In genomic region chr4:27024807-27025206, GRCh38 we compare ENCODE assay signal across 20 cellular contexts.
DNase-seq lines count a peak whose midpoint lies in the region; ATAC-seq and TF ChIP-seq lines count a peak whose summit lies in the region.
"Had no signal": no experiment of that assay in that cellular context is flagged by ENCODE, and none has a peak within 500 bp of the region (broad histone marks: within the 10 kb centered on the region; RNA-seq: fewer than 3 reads in every experiment).

No MANE protein-coding gene starts in this region.

- no peaks in the 10 kb centered on the region for H3K79me2 ChIP-seq in hepatocyte

- H3K27ac ChIP-seq in cardiac muscle cell: no peak overlapping the region
- no peak overlapping the region for H3K27ac ChIP-seq in hepatocyte
- H3K27ac ChIP-seq: A549 had no signal

- peak; percentile 38 to 48 for DNase-seq in cardiac muscle cell (ENCODE audit: low read depth in 1 of 2, low spot score in 1 of 2)
- DNase-seq in Right ventricle myocardium inferior (ENCODE audit: missing footprints): no peak
- DNase-seq in effector memory CD8-positive, alpha-beta T cell: no peak
- peak; percentile 26 for DNase-seq in medulla oblongata (ENCODE audit: extremely low spot score)
- DNase-seq in SHP77 treated with DMSO at 0.1 percent for 48 hours (lab: John Stamatoyannopoulos, UW): no peak
- no peak for DNase-seq in hepatocyte (ENCODE audit: low spot score)
- DNase-seq: Caco-2, DMS53, H9, NCI-H1436 treated with DMSO at 0.1 percent for 48 hours, NCI-H2081, NCI-H226, NCI-H526, Right ventricle myocardium superior had no signal

- no peaks in the 10 kb centered on the region for H3K27me3 ChIP-seq in cardiac muscle cell
- H3K27me3 ChIP-seq in hepatocyte: no peaks in the 10 kb centered on the region

- H3K36me3 Mint-ChIP-seq in effector memory CD8-positive, alpha-beta T cell (ENCODE audit: insufficient read depth): peaks cover 39% of the 10 kb centered on the region

- no peaks in the 10 kb centered on the region for H3K9me2 ChIP-seq in hepatocyte (replicated peaks; ENCODE audit: insufficient read depth)

- H3K9me3 ChIP-seq in cardiac muscle cell (ENCODE audit: low read depth): no peaks in the 10 kb centered on the region
- H3K9me3 ChIP-seq in hepatocyte (ENCODE audit: low read depth): no peaks in the 10 kb centered on the region
- H3K9me3 ChIP-seq: A549, Caco-2 had no signal

- peaks cover 8% of the 10 kb centered on the region for H3K4me1 ChIP-seq in cardiac muscle cell (ENCODE audit: low read depth)
- no peaks in the 10 kb centered on the region for H3K4me1 ChIP-seq in hepatocyte (ENCODE audit: insufficient read depth)
- H3K4me1 ChIP-seq: A549, Caco-2 had no signal

- no peak overlapping the region for H2AFZ ChIP-seq in hepatocyte

- WGBS in hepatocyte (ENCODE audit: low lambda C conversion rate, missing lambda C conversion rate): 47% methylated on average over 2 of the region's 2 CpGs

- TF ChIP-seq CTCF in cardiac muscle cell (IDR thresholded peaks at IDR 0.05; ENCODE audit: low read depth, low read length): no peak
- TF ChIP-seq CTCF in hepatocyte (IDR thresholded peaks at IDR 0.05; ENCODE audit: poor library complexity): no peak

- H4K20me1 ChIP-seq in hepatocyte (ENCODE audit: insufficient read depth, poor library complexity, severe bottlenecking): no peaks in the 10 kb centered on the region

- H3K4me2 ChIP-seq in hepatocyte: no peak overlapping the region
- H3K4me2 ChIP-seq: A549 had no signal

- no peaks in the 10 kb centered on the region for H3K27me3 Mint-ChIP-seq in effector memory CD8-positive, alpha-beta T cell
- H3K27me3 Mint-ChIP-seq: IgD-negative memory B cell had no signal

- H3K36me3 ChIP-seq in cardiac muscle cell: peaks cover 5% of the 10 kb centered on the region
- no peaks in the 10 kb centered on the region for H3K36me3 ChIP-seq in hepatocyte (replicated peaks; ENCODE audit: insufficient read depth, low read depth)

- intact Hi-C loops in Right ventricle myocardium inferior (cut with DNase I): no loop called here

- no peak overlapping the region for H3K4me3 Mint-ChIP-seq in effector memory CD8-positive, alpha-beta T cell
- H3K4me3 Mint-ChIP-seq: CD14-positive monocyte, H9, IgD-negative memory B cell had no signal

- H3K9me3 Mint-ChIP-seq in effector memory CD8-positive, alpha-beta T cell: no peaks in the 10 kb centered on the region
- H3K9me3 Mint-ChIP-seq: H9, IgD-negative memory B cell had no signal

- peak overlapping the region; percentile 3 to 46 for H3K27ac Mint-ChIP-seq in effector memory CD8-positive, alpha-beta T cell
- H3K27ac Mint-ChIP-seq: CD14-positive monocyte, H9, IgD-negative memory B cell had no signal

- ATAC-seq in Right ventricle myocardium inferior (no peak), HG02642 (IDR thresholded peaks at IDR 0.05; ENCODE audit: poor library complexity, unreplicated experiment) (no peak), HG03342 (IDR thresholded peaks at IDR 0.05; ENCODE audit: unreplicated experiment) (no peak)
- ATAC-seq in effector memory CD8-positive, alpha-beta T cell (replicated peaks): no peak
- ATAC-seq: A549, Panc1 had no signal

- no peak overlapping the region for H3K4me3 ChIP-seq in cardiac muscle cell
- H3K4me3 ChIP-seq in hepatocyte: no peak overlapping the region
- H3K4me3 ChIP-seq: A549 had no signal

- peaks cover 0 to 18% of the 10 kb centered on the region in 2 donors for H3K4me1 Mint-ChIP-seq in effector memory CD8-positive, alpha-beta T cell (ENCODE audit: low read depth in 2 of 2)
- H3K4me1 Mint-ChIP-seq: CD14-positive monocyte had no signal

Comparison
In these comparisons a context has a peak if more than half of its experiments do, and no peak if none do; other contexts are left out.
1. DNase-seq: peak in cardiac muscle cell (2 of 2) and medulla oblongata (single experiment); none in Right ventricle myocardium inferior (single experiment), effector memory CD8-positive, alpha-beta T cell (0 of 3), SHP77 treated with DMSO at 0.1 percent for 48 hours (single experiment) and hepatocyte (single experiment).